ENCODE assay signal across 2 cellular contexts in genomic region chr14:23468704-23469126, GRCh38.
TF ChIP-seq lines count a peak whose summit lies in the region.

No MANE protein-coding gene starts in this region.

TF ChIP-seq in K562, 482 proteins besides CTCF, POLR2A, EP300 and RAD21:
- no peak for TF ChIP-seq RBM14 (IDR thresholded peaks at IDR 0.05; ENCODE audit: borderline replicate concordance, insufficient read depth, low read depth, low read length)
- no peak for TF ChIP-seq ZC3H8 (IDR thresholded peaks at IDR 0.05)
- TF ChIP-seq CLOCK (CRISPR knock-in tag; IDR thresholded peaks at IDR 0.05; ENCODE audit: borderline replicate concordance) = no peak
- TF ChIP-seq THRAP3 (IDR thresholded peaks at IDR 0.05; ENCODE audit: borderline replicate concordance) = 0 out of 2 replicates have a peak, but pooled peaks have one; percentile 85
- no peak for TF ChIP-seq ZBTB49 (CRISPR knock-in tag; IDR thresholded peaks at IDR 0.05; ENCODE audit: borderline replicate concordance)
- TF ChIP-seq ZNF217 (CRISPR knock-in tag; IDR thresholded peaks at IDR 0.05) = no peak
- no peak for TF ChIP-seq ZNF311 (CRISPR knock-in tag; IDR thresholded peaks at IDR 0.05)
- no peak for TF ChIP-seq SRSF1 (IDR thresholded peaks at IDR 0.05; ENCODE audit: low read depth, low read length)
- TF ChIP-seq CEBPZ (IDR thresholded peaks at IDR 0.05; ENCODE audit: borderline replicate concordance, low read depth, low read length) = no peak
- no peak for TF ChIP-seq SAFB2 (IDR thresholded peaks at IDR 0.05; ENCODE audit: borderline replicate concordance, low read depth, low read length, severe bottlenecking)
- no peak for TF ChIP-seq MECOM (CRISPR knock-in tag; IDR thresholded peaks at IDR 0.05)
- TF ChIP-seq KLF6 (CRISPR knock-in tag; IDR thresholded peaks at IDR 0.05; ENCODE audit: borderline replicate concordance) = no peak
- no peak for TF ChIP-seq GABPB1 (CRISPR knock-in tag; IDR thresholded peaks at IDR 0.05)
- TF ChIP-seq CSDE1 (IDR thresholded peaks at IDR 0.05) = no peak
- TF ChIP-seq PHF20 (IDR thresholded peaks at IDR 0.05; ENCODE audit: partially characterized antibody) = peak; percentile 35
- TF ChIP-seq ZSCAN29 (IDR thresholded peaks at IDR 0.05) = no peak
- no peak for TF ChIP-seq MLLT1 (IDR thresholded peaks at IDR 0.05)
- no peak for TF ChIP-seq HCFC1 (IDR thresholded peaks at IDR 0.05; ENCODE audit: low read depth, low read length)
- TF ChIP-seq FOXP1 (CRISPR knock-in tag; IDR thresholded peaks at IDR 0.05) = no peak
- TF ChIP-seq FOSL1 (tag; conservative IDR thresholded peaks at IDR 0.05) = no peak
- TF ChIP-seq POLR2AphosphoS2 (IDR thresholded peaks at IDR 0.05; ENCODE audit: low read length) = no peak
- peak in 1 of 2 experiments; percentile 14; a peak in 1 of 4 replicates for TF ChIP-seq FOXA3 (CRISPR knock-in tag; conservative IDR thresholded peaks at IDR 0.05 in 1 of 2, IDR thresholded peaks at IDR 0.05 in 1 of 2)

TF ChIP-seq in HepG2, 621 proteins besides CTCF, POLR2A, EP300 and RAD21 (continues in another document):
- TF ChIP-seq SNAI1 (CRISPR knock-in tag; IDR thresholded peaks at IDR 0.05; ENCODE audit: borderline replicate concordance) (no peak), ZNF101 (CRISPR knock-in tag; IDR thresholded peaks at IDR 0.05; ENCODE audit: borderline replicate concordance, low read depth) (0 out of 2 replicates have a peak, but pooled peaks have one; percentile 62), THYN1 (CRISPR knock-in tag; IDR thresholded peaks at IDR 0.05; ENCODE audit: borderline replicate concordance, low read depth) (peak; percentile 88; the same call in 1 of the 2 replicates), ZNF576 (CRISPR knock-in tag; IDR thresholded peaks at IDR 0.05) (0 out of 2 replicates have a peak, but pooled peaks have one; percentile 48), ZKSCAN5 (CRISPR knock-in tag; IDR thresholded peaks at IDR 0.05) (0 out of 2 replicates have a peak, but pooled peaks have one; percentile 12), KAT7 (CRISPR knock-in tag; IDR thresholded peaks at IDR 0.05; ENCODE audit: borderline replicate concordance) (no peak), BATF2 (CRISPR knock-in tag; IDR thresholded peaks at IDR 0.05) (peak; percentile 42; the same call in 1 of the 2 replicates), ZBTB49 (CRISPR knock-in tag; IDR thresholded peaks at IDR 0.05; ENCODE audit: borderline replicate concordance) (peak; percentile 68; the same call in 1 of the 2 replicates), CC2D1A (CRISPR knock-in tag; IDR thresholded peaks at IDR 0.05) (no peak), ELK4 (CRISPR knock-in tag; IDR thresholded peaks at IDR 0.05; ENCODE audit: borderline replicate concordance) (no peak), FUBP1 (CRISPR knock-in tag; IDR thresholded peaks at IDR 0.05; ENCODE audit: borderline replicate concordance) (no peak), BCL3 (CRISPR knock-in tag; IDR thresholded peaks at IDR 0.05) (0 out of 2 replicates have a peak, but pooled peaks have one; percentile 30), ETV5 (CRISPR knock-in tag; IDR thresholded peaks at IDR 0.05; ENCODE audit: borderline replicate concordance) (no peak), SIN3A (IDR thresholded peaks at IDR 0.05; ENCODE audit: borderline replicate concordance, low read depth, low read length) (no peak), THAP7 (CRISPR knock-in tag; IDR thresholded peaks at IDR 0.05) (peak; percentile 89), TCF7L2 (IDR thresholded peaks at IDR 0.05; ENCODE audit: low read depth, low read length) (no peak), ZBTB39 (CRISPR knock-in tag; IDR thresholded peaks at IDR 0.05) (peak; percentile 15; the same call in 1 of the 2 replicates), CBFB (CRISPR knock-in tag; IDR thresholded peaks at IDR 0.05) (no peak), DMTF1 (CRISPR knock-in tag; IDR thresholded peaks at IDR 0.05) (no peak), ZNF788 (CRISPR knock-in tag; IDR thresholded peaks at IDR 0.05; ENCODE audit: borderline replicate concordance) (0 out of 2 replicates have a peak, but pooled peaks have one; percentile 4), SNAPC2 (CRISPR knock-in tag; IDR thresholded peaks at IDR 0.05) (0 out of 2 replicates have a peak, but pooled peaks have one; percentile 64), BORCS8-MEF2B (CRISPR knock-in tag; IDR thresholded peaks at IDR 0.05) (0 out of 2 replicates have a peak, but pooled peaks have one; percentile 96), SKIL (CRISPR knock-in tag; IDR thresholded peaks at IDR 0.05; ENCODE audit: borderline replicate concordance) (no peak), PITX1 (CRISPR knock-in tag; IDR thresholded peaks at IDR 0.05) (no peak), BRF2 (CRISPR knock-in tag; IDR thresholded peaks at IDR 0.05) (peak; percentile 68; the same call in 1 of the 2 replicates), ZNF138 (CRISPR knock-in tag; IDR thresholded peaks at IDR 0.05; ENCODE audit: low read depth) (0 out of 2 replicates have a peak, but pooled peaks have one; percentile 54), ZNF879 (CRISPR knock-in tag; IDR thresholded peaks at IDR 0.05) (peak; percentile 79; the same call in 1 of the 2 replicates)
